In the genomic region with DNA sequence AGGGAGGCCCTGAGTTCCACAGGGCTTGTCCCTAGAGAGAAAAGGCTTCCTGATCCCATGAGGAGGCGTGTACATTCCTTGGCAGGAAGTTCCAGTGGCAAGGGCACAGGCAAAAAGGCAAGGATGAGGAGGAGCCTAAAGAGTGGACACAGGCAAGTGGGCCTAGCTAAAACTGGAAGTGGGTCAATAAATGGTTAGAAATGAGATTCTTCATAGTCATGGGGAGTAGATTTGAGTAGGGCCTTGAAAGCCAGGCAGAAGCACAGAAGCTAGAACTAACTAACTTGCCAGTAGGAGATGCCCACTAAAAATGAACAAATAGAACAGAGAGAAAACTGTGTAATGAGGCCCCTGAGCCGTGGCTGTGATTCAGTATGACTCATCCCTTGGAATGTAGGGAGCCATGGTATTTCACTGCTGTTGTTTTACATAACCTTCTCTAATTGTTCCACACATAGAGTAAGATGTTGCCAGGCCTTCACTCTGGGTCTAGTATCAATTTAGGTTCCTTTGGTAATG, we compare ENCODE assay signal across 8 cellular contexts. TPM values are rescaled to one million over a fixed set of nuclear protein-coding genes. Genes with fewer than 3 reads are reported as not detected.
DNase-seq lines count a peak whose midpoint lies in the region; TF ChIP-seq lines count a peak whose summit lies in the region.

No MANE protein-coding gene starts in this region.

- peaks cover 13% of the 10 kb centered on the region for H3K4me1 ChIP-seq in endodermal cell (ENCODE audit: control insufficient read depth, insufficient read depth, low read length)

- no peaks in the 10 kb centered on the region for H3K27me3 Mint-ChIP-seq in endodermal cell (ENCODE audit: insufficient read depth)
- H3K27me3 Mint-ChIP-seq in T-helper 2 cell treated with Interferon-gamma antibody and Interleukin-4, amounts not matched to agents 5 μg/mL and 100 μg/mL, for 36 hours (ENCODE audit: low read depth) = peaks cover 2% of the 10 kb centered on the region

- H3K4me1 Mint-ChIP-seq in endodermal cell = peaks cover 21% of the 10 kb centered on the region
- no peaks in the 10 kb centered on the region for H3K4me1 Mint-ChIP-seq in T-helper 2 cell treated with Interferon-gamma antibody and Interleukin-4, amounts not matched to agents 5 μg/mL and 100 μg/mL, for 36 hours (ENCODE audit: low read depth)

- H3K9me3 Mint-ChIP-seq in endodermal cell = no peaks in the 10 kb centered on the region
- H3K9me3 Mint-ChIP-seq in T-helper 2 cell treated with Interferon-gamma antibody and Interleukin-4, amounts not matched to agents 5 μg/mL and 100 μg/mL, for 36 hours = no peaks in the 10 kb centered on the region

- no peaks in the 10 kb centered on the region for H3K9me3 ChIP-seq in MG63
- no peaks in the 10 kb centered on the region for H3K9me3 ChIP-seq in endodermal cell (ENCODE audit: control insufficient read depth, low read length)

- CTCF ChIA-PET in AG04449 (lab: Yijun Ruan, JAX) = interaction anchor here (1.0 to 5.5 kb wide), 9 partner anchors 10 to 724 kb away, joined by 3 to 28 read pairs (median 3); partner anchors contain the start of gene MANF

- no peaks in the 10 kb centered on the region for H3K36me3 ChIP-seq in MG63
- no peaks in the 10 kb centered on the region for H3K36me3 ChIP-seq in endodermal cell (ENCODE audit: control insufficient read depth, insufficient read depth, low read length)

- H3K27ac Mint-ChIP-seq in endodermal cell = peak overlapping the region; percentile 71
- H3K27ac Mint-ChIP-seq in T-helper 2 cell treated with Interferon-gamma antibody and Interleukin-4, amounts not matched to agents 5 μg/mL and 100 μg/mL, for 36 hours = no peak overlapping the region

- peaks cover 2% of the 10 kb centered on the region for H3K36me3 Mint-ChIP-seq in endodermal cell (ENCODE audit: low read depth)
- no peaks in the 10 kb centered on the region for H3K36me3 Mint-ChIP-seq in T-helper 2 cell treated with Interferon-gamma antibody and Interleukin-4, amounts not matched to agents 5 μg/mL and 100 μg/mL, for 36 hours (ENCODE audit: low read depth)

- TF ChIP-seq CTCF in AG04449 (IDR thresholded peaks at IDR 0.05; ENCODE audit: insufficient read depth, low read length, missing control alignments) (no peak), endodermal cell (conservative IDR thresholded peaks at IDR 0.05) (no peak)

- H3K4me3 ChIP-seq in AG04449 (ENCODE audit: low read depth, low read length) (no peak overlapping the region), MG63 (no peak overlapping the region), endodermal cell (ENCODE audit: low read length) (no peak overlapping the region)

- H3K4me3 Mint-ChIP-seq in endodermal cell = no peak overlapping the region
- no peak overlapping the region for H3K4me3 Mint-ChIP-seq in T-helper 2 cell treated with Interferon-gamma antibody and Interleukin-4, amounts not matched to agents 5 μg/mL and 100 μg/mL, for 36 hours

- POLR2A ChIA-PET in AG04449 (lab: Yijun Ruan, JAX) = interaction anchor here (1.1 kb wide), 1 partner anchor 44 kb away, joined by 4 read pairs; the partner anchor contains the start of gene MANF

- 60 to 83% methylated on average over 1 to 2 of the region's 2 CpGs for WGBS in endodermal cell (ENCODE audit: insufficient coverage in 1 of 2, insufficient read length in 1 of 2), 2 experiments

- no peak overlapping the region for H3K9ac ChIP-seq in endodermal cell (ENCODE audit: extremely low read depth, low read length, poor library complexity, severe bottlenecking)

- H3K27me3 ChIP-seq in MG63 (no peaks in the 10 kb centered on the region), endodermal cell (ENCODE audit: control insufficient read depth, insufficient read depth, low read length, poor library complexity, severe bottlenecking) (no peaks in the 10 kb centered on the region)

- DNase-seq in AG04449 (ENCODE audit: low read depth, low spot score) = peak; percentile 75
- peak; percentile 80 for DNase-seq in MG63
- DNase-seq in endodermal cell = peak; percentile 55
- DNase-seq in middle frontal gyrus (ENCODE audit: extremely low spot score, low spot score) = peak; percentile 32
- no peak for DNase-seq in cerebellar nuclear complex (lab: John Stamatoyannopoulos, UW)
- no peak for DNase-seq in NCI-H1417 (lab: John Stamatoyannopoulos, UW)
- no peak for DNase-seq in NCI-H1092 (lab: John Stamatoyannopoulos, UW)
- no peak for DNase-seq in T-helper 2 cell treated with Interferon-gamma antibody and Interleukin-4, amounts not matched to agents 5 μg/mL and 100 μg/mL, for 36 hours (ENCODE audit: low spot score)

- H3K27ac ChIP-seq in endodermal cell (ENCODE audit: low read depth, low read length) = no peak overlapping the region

RNA-seq across cellular contexts. Expression of gene MANF, which starts 44.7 kb away (rescaled TPM):
- total RNA-seq in MG63 (2014; rRNA removed; shearing (Covaris generic); ENCODE audit: low replicate concordance) = 94.0 and 129 TPM in 2 replicates
- 100 to 1,000 TPM; 153 to 225 TPM for total RNA-seq in endodermal cell
- 176 TPM for polyA plus RNA-seq in endodermal cell (2013, experiment 1 of 2)
- polyA plus RNA-seq in endodermal cell (2013, experiment 2 of 2) = 180 TPM

RNA-seq across cellular contexts. Expression of gene RBM15B, which starts 50.7 kb away (rescaled TPM):
- 24.6 and 25.2 TPM in 2 replicates for total RNA-seq in MG63 (2014; rRNA removed; shearing (Covaris generic); ENCODE audit: low replicate concordance)
- total RNA-seq in endodermal cell = 10 to 100 TPM; 49.5 to 58.2 TPM
- polyA plus RNA-seq in endodermal cell (2013, experiment 1 of 2) = 38.9 TPM
- 34.4 TPM for polyA plus RNA-seq in endodermal cell (2013, experiment 2 of 2)

Comparison
In these comparisons a context has a peak if more than half of its experiments do, and no peak if none do; other contexts are left out.
1. DNase-seq: peak in AG04449 (single experiment), MG63 (single experiment), endodermal cell (single experiment) and middle frontal gyrus (single experiment); none in cerebellar nuclear complex (0 of 2), NCI-H1417 (0 of 3), NCI-H1092 (single experiment) and T-helper 2 cell treated with Interferon-gamma antibody and Interleukin-4, amounts not matched to agents 5 μg/mL and 100 μg/mL, for 36 hours (single experiment).